Comparison of ENCODE assay signal across 9 cellular contexts in the genomic region with DNA sequence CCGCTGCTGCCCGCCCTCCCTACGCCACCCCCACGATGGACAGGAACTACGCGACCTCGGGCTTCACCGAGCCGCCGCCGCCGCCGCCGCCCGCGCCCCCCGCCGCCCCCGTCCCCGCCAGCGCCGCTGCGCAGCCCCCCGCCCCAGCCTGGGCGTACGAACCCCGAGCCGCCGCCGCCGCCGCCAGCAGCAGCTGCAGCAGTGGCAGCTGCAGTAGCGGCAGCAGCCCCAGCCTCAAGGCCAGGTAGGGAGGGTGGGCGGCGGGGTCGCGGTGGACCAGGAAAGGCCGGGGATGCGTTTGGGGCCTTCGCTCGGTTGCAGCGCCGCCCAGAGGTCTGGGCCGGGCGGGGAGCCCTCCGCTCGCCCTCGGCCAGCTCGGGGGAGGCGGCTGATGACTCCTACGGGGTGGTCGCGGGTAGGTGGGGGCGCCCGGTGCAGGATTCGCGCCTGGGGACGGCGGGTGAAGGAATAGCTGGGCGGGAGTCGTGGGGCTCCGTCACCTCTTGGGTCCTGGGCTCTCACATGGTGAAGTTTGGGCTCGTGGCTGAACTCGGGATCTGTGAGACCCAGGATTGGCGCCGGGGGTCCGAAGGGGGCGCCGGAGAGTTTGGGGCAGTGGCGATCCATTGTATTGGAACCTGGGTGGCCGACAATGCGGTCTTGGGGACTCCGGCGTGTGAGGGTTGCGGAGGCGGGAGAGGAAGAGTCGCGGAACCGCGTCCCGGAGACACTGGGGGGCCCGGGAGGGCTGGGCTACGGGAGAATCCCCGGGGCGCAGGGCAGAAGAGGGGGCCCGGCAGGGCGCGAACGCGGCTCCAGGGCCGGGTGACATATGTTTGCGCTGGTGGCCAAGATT. TPM values are rescaled to one million over a fixed set of nuclear protein-coding genes. Genes with fewer than 3 reads are reported as not detected.
DNase-seq lines count a peak whose midpoint lies in the region; ATAC-seq, FAIRE-seq and TF ChIP-seq lines count a peak whose summit lies in the region.
"Had no signal": no experiment of that assay in that cellular context is flagged by ENCODE, and none has a peak within 500 bp of the region (broad histone marks: within the 10 kb centered on the region; RNA-seq: fewer than 3 reads in every experiment).

No MANE protein-coding gene starts in this region.

- H3K4ac ChIP-seq in trophoblast cell (ENCODE audit: low read depth, low read length), result peak overlapping the region; percentile 71

- H2AK5ac ChIP-seq in trophoblast cell (ENCODE audit: low read length), result peak overlapping the region; percentile 75

- no peak overlapping the region for H3K23ac ChIP-seq in trophoblast cell (ENCODE audit: low read length)

- H2AFZ ChIP-seq in trophoblast cell (ENCODE audit: insufficient read depth, low read length, poor library complexity), result peak overlapping the region; percentile 43

- H3K9me3 Mint-ChIP-seq in CD4-positive, CD25-positive, alpha-beta regulatory T cell, result no peaks in the 10 kb centered on the region
- no peaks in the 10 kb centered on the region for H3K9me3 Mint-ChIP-seq in activated naive CD8-positive, alpha-beta T cell treated with anti-CD3 and anti-CD28 coated beads for 36 hours

- H3K9me3 ChIP-seq in CD4-positive, CD25-positive, alpha-beta regulatory T cell (ENCODE audit: control insufficient read depth in 2 of 2, low read length in 2 of 2), result no peaks in the 10 kb centered on the region
- H3K9me3 ChIP-seq in RWPE2 (ENCODE audit: severe bottlenecking) (no peaks in the 10 kb centered on the region), cardiac muscle cell (ENCODE audit: low read depth) (no peaks in the 10 kb centered on the region), trophoblast cell (ENCODE audit: insufficient read depth, low read depth, low read length) (no peaks in the 10 kb centered on the region)

- H3K4me1 Mint-ChIP-seq in CD4-positive, CD25-positive, alpha-beta regulatory T cell, result peaks cover 23 to 36% (median 29%) of the 10 kb centered on the region in 4 donors
- peaks cover 40% of the 10 kb centered on the region for H3K4me1 Mint-ChIP-seq in activated naive CD8-positive, alpha-beta T cell treated with anti-CD3 and anti-CD28 coated beads for 36 hours

- peak; percentile 64 for TF ChIP-seq CTCF in RWPE2 (IDR thresholded peaks at IDR 0.05; ENCODE audit: poor library complexity, severe bottlenecking)
- TF ChIP-seq CTCF in cardiac muscle cell (IDR thresholded peaks at IDR 0.05; ENCODE audit: low read depth, low read length), result peak; percentile 47

- no peaks in the 10 kb centered on the region for H3K36me3 Mint-ChIP-seq in CD4-positive, CD25-positive, alpha-beta regulatory T cell
- peaks cover 18% of the 10 kb centered on the region for H3K36me3 Mint-ChIP-seq in activated naive CD8-positive, alpha-beta T cell treated with anti-CD3 and anti-CD28 coated beads for 36 hours

- H3K36me3 ChIP-seq in CD4-positive, CD25-positive, alpha-beta regulatory T cell (ENCODE audit: control insufficient read depth, insufficient read depth, low read length), result no peaks in the 10 kb centered on the region
- H3K36me3 ChIP-seq in RWPE2 (ENCODE audit: low read depth) (0 out of 2 replicates have a peak, but pooled peaks cover 5% of the 10 kb centered on the region), cardiac muscle cell (no peaks in the 10 kb centered on the region), trophoblast cell (ENCODE audit: control insufficient read depth in 1 of 2, insufficient read depth in 2 of 2, low read length in 2 of 2) (peaks cover 1 to 2% of the 10 kb centered on the region in 2 experiments)

- H3K27me3 Mint-ChIP-seq in CD4-positive, CD25-positive, alpha-beta regulatory T cell, result peaks cover 4% of the 10 kb centered on the region
- H3K27me3 Mint-ChIP-seq in activated naive CD8-positive, alpha-beta T cell treated with anti-CD3 and anti-CD28 coated beads for 36 hours, result no peaks in the 10 kb centered on the region

- peak in 2 of 3 donors; percentile 48 to 49 for DNase-seq in CD4-positive, CD25-positive, alpha-beta regulatory T cell
- peak; percentile 58 for DNase-seq in GM19239 (ENCODE audit: insufficient read length, low spot score)
- DNase-seq in RWPE2 (ENCODE audit: low spot score), result no peak
- DNase-seq in activated naive CD8-positive, alpha-beta T cell treated with anti-CD3 and anti-CD28 coated beads for 36 hours, result peak; percentile 71
- DNase-seq in cardiac muscle cell (ENCODE audit: low read depth in 1 of 2, low spot score in 1 of 2), result peak; percentile 50 to 82
- DNase-seq in trophoblast cell, result peak; percentile 31 to 50
- peak; percentile 70 for DNase-seq in urothelium cell line (ENCODE audit: low spot score)

- peak overlapping the region; percentile 79 for H3K4me3 ChIP-seq in CD4-positive, CD25-positive, alpha-beta regulatory T cell (ENCODE audit: low read depth, low read length)
- peak overlapping the region; percentile 59 for H3K4me3 ChIP-seq in RWPE2 (ENCODE audit: severe bottlenecking)
- H3K4me3 ChIP-seq in cardiac muscle cell, result peak overlapping the region; percentile 68
- peak overlapping the region; percentile 93 for H3K4me3 ChIP-seq in trophoblast cell (ENCODE audit: low read depth, low read length)

- H2BK120ac ChIP-seq in trophoblast cell (ENCODE audit: insufficient read depth, low read length, poor library complexity), result peak overlapping the region; percentile 87

- H3K4me1 ChIP-seq in CD4-positive, CD25-positive, alpha-beta regulatory T cell (ENCODE audit: control insufficient read depth, insufficient read depth, low read length, poor library complexity, severe bottlenecking), result peaks cover 19% of the 10 kb centered on the region
- H3K4me1 ChIP-seq in RWPE2 (ENCODE audit: insufficient read depth, poor library complexity, severe bottlenecking) (peaks cover 15% of the 10 kb centered on the region), cardiac muscle cell (ENCODE audit: low read depth) (peaks cover 17% of the 10 kb centered on the region), trophoblast cell (ENCODE audit: control insufficient read depth in 1 of 2, insufficient read depth in 2 of 2, low read length in 2 of 2) (no peaks in the 10 kb centered on the region)

- H2BK5ac ChIP-seq in trophoblast cell (ENCODE audit: low read depth, low read length, poor library complexity), result peak overlapping the region; percentile 95

- peak overlapping the region; percentile 86 to 91 (median 90) for H3K27ac Mint-ChIP-seq in CD4-positive, CD25-positive, alpha-beta regulatory T cell
- peak overlapping the region; percentile 98 for H3K27ac Mint-ChIP-seq in activated naive CD8-positive, alpha-beta T cell treated with anti-CD3 and anti-CD28 coated beads for 36 hours

- peaks cover 15% of the 10 kb centered on the region for H3K79me2 ChIP-seq in trophoblast cell (ENCODE audit: control insufficient read depth, insufficient read depth, low read length, poor library complexity)

- H3K4me2 ChIP-seq in trophoblast cell (ENCODE audit: low read length), result peak overlapping the region; percentile 76

- H3K27ac ChIP-seq in CD4-positive, CD25-positive, alpha-beta regulatory T cell (ENCODE audit: insufficient read depth, low read length, poor library complexity, severe bottlenecking), result peak overlapping the region; percentile 62
- peak overlapping the region; percentile 78 for H3K27ac ChIP-seq in RWPE2 (ENCODE audit: poor library complexity, severe bottlenecking)
- peak overlapping the region; percentile 96 for H3K27ac ChIP-seq in cardiac muscle cell
- peak overlapping the region; percentile 94 for H3K27ac ChIP-seq in trophoblast cell (ENCODE audit: low read depth, low read length)

- peak overlapping the region; percentile 90 for H3K9ac ChIP-seq in trophoblast cell (ENCODE audit: low read length)

- peak; percentile 50 for ATAC-seq in CD4-positive, CD25-positive, alpha-beta regulatory T cell (ENCODE audit: low read depth in 2 of 2)
- ATAC-seq in HG03378 (IDR thresholded peaks at IDR 0.05; ENCODE audit: unreplicated experiment) (peak; percentile 31), RWPE2 (ENCODE audit: low read depth) (peak; percentile 26)

- WGBS in trophoblast cell (ENCODE audit: extremely low coverage, insufficient coverage, insufficient read length), result no CpG with 5 or more reads among the region's 92 CpGs

- peak overlapping the region; percentile 21 for H4K12ac ChIP-seq in trophoblast cell (ENCODE audit: low read depth, low read length)

- H3K18ac ChIP-seq in trophoblast cell (ENCODE audit: low read length), result peak overlapping the region; percentile 88

- H2BK12ac ChIP-seq in trophoblast cell (ENCODE audit: low read length), result peak overlapping the region; percentile 28

- FAIRE-seq in GM19239 (lab: Jason Lieb, UNC) (peak; percentile 40), urothelium cell line (lab: Jason Lieb, UNC) (no peak)
- FAIRE-seq: colon had no signal

- H3K27me3 ChIP-seq in CD4-positive, CD25-positive, alpha-beta regulatory T cell (ENCODE audit: control insufficient read depth, insufficient read depth, low read length), result no peaks in the 10 kb centered on the region
- H3K27me3 ChIP-seq in RWPE2 (ENCODE audit: insufficient read depth, poor library complexity, severe bottlenecking), result no peaks in the 10 kb centered on the region
- H3K27me3 ChIP-seq in cardiac muscle cell, result no peaks in the 10 kb centered on the region
- H3K27me3 ChIP-seq in trophoblast cell (ENCODE audit: insufficient read depth, low read length), result no peaks in the 10 kb centered on the region

- peak overlapping the region; percentile 85 for H3K14ac ChIP-seq in trophoblast cell (ENCODE audit: low read length)

- H3K79me1 ChIP-seq in trophoblast cell (ENCODE audit: low read length), result peaks cover 15% of the 10 kb centered on the region

- H4K91ac ChIP-seq in trophoblast cell (ENCODE audit: low read depth, low read length), result peak overlapping the region; percentile 93

- peak overlapping the region; percentile 92 to 96 (median 94) for H3K4me3 Mint-ChIP-seq in CD4-positive, CD25-positive, alpha-beta regulatory T cell
- H3K4me3 Mint-ChIP-seq in activated naive CD8-positive, alpha-beta T cell treated with anti-CD3 and anti-CD28 coated beads for 36 hours, result peak overlapping the region; percentile 98

- H4K8ac ChIP-seq in trophoblast cell (ENCODE audit: low read depth, low read length), result peak overlapping the region; percentile 77

RNA-seq across cellular contexts. Expression of gene QSER1, which starts 0.7 kb away (rescaled TPM):
- total RNA-seq in CD4-positive, CD25-positive, alpha-beta regulatory T cell, result 9.4 TPM
- under 1 TPM; 0.48 to 0.95 (median 0.67) TPM for polyA plus RNA-seq in CD4-positive, CD25-positive, alpha-beta regulatory T cell
- total RNA-seq in activated naive CD8-positive, alpha-beta T cell treated with anti-CD3 and anti-CD28 coated beads for 36 hours, result 10 to 100 TPM; 11.7 to 14.8 TPM
- total RNA-seq in cardiac muscle cell, result 15.9 and 32.1 TPM in 2 replicates
- 4.5 and 9.3 TPM in 2 replicates for polyA plus RNA-seq in cardiac muscle cell
- 18.1 and 19.6 TPM in 2 replicates for polyA plus RNA-seq in trophoblast cell (2013)
